Comparison of ENCODE assay signal across 1 cellular context in the genomic region with DNA sequence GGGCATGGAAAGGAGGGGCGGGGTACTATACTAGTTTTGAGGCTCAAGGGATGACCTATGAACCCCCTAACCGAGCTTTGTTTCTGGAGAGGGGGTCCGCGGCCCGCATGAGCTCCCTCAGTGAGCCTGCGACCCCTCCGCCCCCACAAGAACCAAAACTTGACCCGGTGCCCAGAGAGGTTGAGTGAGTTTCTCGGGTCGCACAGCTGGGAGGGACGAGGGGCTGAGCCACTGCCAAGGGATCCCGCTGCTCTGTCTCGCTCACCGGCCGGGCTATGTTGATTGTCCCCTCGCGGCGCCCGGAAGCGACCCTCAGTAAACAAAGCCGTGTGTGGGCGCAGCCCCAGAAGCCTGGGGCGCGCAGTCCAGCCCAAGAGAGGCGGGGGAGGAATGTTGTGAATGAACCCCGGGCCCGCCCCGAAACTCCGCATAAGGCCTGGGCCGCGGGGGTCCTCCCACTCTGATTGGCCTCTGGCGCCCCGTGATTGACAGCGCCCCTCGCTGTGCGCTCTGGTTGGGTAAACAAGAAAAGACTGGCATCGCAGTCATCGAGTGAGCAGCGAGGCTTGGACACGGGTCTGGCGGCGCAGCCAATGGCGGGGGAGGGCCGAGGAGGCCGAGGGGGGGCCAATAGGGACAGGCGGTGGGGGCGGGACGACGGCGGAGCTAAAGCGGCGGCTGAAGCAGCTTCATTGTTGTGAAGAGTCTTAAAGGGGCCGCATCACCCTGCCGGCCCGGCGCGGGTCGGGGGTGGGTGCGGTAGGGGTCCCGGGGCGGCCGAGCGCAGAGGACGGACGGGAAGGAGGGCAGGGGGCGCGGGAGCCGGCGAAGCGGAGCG.
A peak's percentile ranks its signal among the peaks of the same experiment; 100 is the strongest.
TF ChIP-seq lines count a peak whose summit lies in the region.

Gene ZSWIM4 (plus strand): TSS at position 692 of the 838 bp plus-strand sequence. CDS start 206 bp downstream, outside the sequence.

TF ChIP-seq in HEK293, 187 proteins besides CTCF, POLR2A, EP300 and RAD21 (continued from another document and continues in another):
- TF ChIP-seq, protein P1, sequence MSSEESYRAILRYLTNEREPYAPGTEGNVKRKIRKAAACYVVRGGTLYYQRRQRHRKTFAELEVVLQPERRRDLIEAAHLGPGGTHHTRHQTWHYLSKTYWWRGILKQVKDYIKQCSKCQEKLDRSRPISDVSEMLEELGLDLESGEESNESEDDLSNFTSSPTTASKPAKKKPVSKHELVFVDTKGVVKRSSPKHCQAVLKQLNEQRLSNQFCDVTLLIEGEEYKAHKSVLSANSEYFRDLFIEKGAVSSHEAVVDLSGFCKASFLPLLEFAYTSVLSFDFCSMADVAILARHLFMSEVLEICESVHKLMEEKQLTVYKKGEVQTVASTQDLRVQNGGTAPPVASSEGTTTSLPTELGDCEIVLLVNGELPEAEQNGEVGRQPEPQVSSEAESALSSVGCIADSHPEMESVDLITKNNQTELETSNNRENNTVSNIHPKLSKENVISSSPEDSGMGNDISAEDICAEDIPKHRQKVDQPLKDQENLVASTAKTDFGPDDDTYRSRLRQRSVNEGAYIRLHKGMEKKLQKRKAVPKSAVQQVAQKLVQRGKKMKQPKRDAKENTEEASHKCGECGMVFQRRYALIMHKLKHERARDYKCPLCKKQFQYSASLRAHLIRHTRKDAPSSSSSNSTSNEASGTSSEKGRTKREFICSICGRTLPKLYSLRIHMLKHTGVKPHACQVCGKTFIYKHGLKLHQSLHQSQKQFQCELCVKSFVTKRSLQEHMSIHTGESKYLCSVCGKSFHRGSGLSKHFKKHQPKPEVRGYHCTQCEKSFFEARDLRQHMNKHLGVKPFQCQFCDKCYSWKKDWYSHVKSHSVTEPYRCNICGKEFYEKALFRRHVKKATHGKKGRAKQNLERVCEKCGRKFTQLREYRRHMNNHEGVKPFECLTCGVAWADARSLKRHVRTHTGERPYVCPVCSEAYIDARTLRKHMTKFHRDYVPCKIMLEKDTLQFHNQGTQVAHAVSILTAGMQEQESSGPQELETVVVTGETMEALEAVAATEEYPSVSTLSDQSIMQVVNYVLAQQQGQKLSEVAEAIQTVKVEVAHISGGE (tag by site-specific recombination; conservative IDR thresholded peaks at IDR 0.05; ENCODE audit: low read depth): peak; percentile 60; the same call in 1 of the 2 replicates
- no peak for TF ChIP-seq ZNF211 (tag by site-specific recombination; IDR thresholded peaks at IDR 0.05; ENCODE audit: low read depth)
- peak; percentile 87 for TF ChIP-seq GLIS2 (tag by site-specific recombination; IDR thresholded peaks at IDR 0.05)
- no peak for TF ChIP-seq ZNF133 (tag by site-specific recombination; IDR thresholded peaks at IDR 0.05)
- TF ChIP-seq, protein P2, sequence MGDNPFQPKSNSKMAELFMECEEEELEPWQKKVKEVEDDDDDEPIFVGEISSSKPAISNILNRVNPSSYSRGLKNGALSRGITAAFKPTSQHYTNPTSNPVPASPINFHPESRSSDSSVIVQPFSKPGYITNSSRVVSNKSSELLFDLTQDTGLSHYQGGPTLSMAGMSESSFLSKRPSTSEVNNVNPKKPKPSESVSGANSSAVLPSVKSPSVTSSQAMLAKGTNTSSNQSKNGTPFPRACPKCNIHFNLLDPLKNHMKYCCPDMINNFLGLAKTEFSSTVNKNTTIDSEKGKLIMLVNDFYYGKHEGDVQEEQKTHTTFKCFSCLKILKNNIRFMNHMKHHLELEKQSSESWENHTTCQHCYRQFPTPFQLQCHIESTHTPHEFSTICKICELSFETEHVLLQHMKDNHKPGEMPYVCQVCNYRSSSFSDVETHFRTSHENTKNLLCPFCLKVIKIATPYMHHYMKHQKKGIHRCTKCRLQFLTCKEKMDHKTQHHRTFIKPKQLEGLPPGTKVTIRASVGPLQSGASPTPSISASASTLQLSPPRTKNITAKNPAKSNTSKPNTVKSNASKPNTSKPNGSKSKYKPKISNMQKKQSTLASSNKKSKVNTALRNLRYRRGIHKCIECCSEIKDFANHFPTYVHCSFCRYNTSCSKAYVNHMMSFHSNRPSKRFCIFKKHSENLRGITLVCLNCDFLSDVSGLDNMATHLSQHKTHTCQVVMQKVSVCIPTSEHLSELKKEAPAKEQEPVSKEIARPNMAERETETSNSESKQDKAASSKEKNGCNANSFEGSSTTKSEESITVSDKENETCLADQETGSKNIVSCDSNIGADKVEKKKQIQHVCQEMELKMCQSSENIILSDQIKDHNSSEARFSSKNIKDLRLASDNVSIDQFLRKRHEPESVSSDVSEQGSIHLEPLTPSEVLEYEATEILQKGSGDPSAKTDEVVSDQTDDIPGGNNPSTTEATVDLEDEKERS (tag by site-specific recombination; IDR thresholded peaks at IDR 0.05): 0 out of 2 replicates have a peak, but pooled peaks have one; percentile 28
- TF ChIP-seq ZNF169 (tag by site-specific recombination; IDR thresholded peaks at IDR 0.05): no peak
- TF ChIP-seq, protein P3, sequence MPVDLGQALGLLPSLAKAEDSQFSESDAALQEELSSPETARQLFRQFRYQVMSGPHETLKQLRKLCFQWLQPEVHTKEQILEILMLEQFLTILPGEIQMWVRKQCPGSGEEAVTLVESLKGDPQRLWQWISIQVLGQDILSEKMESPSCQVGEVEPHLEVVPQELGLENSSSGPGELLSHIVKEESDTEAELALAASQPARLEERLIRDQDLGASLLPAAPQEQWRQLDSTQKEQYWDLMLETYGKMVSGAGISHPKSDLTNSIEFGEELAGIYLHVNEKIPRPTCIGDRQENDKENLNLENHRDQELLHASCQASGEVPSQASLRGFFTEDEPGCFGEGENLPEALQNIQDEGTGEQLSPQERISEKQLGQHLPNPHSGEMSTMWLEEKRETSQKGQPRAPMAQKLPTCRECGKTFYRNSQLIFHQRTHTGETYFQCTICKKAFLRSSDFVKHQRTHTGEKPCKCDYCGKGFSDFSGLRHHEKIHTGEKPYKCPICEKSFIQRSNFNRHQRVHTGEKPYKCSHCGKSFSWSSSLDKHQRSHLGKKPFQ (tag by site-specific recombination; IDR thresholded peaks at IDR 0.05): no peak
- TF ChIP-seq ZNF600 (tag by site-specific recombination; IDR thresholded peaks at IDR 0.05): peak; percentile 23; the same call in 1 of the 2 replicates
- TF ChIP-seq, protein P4, sequence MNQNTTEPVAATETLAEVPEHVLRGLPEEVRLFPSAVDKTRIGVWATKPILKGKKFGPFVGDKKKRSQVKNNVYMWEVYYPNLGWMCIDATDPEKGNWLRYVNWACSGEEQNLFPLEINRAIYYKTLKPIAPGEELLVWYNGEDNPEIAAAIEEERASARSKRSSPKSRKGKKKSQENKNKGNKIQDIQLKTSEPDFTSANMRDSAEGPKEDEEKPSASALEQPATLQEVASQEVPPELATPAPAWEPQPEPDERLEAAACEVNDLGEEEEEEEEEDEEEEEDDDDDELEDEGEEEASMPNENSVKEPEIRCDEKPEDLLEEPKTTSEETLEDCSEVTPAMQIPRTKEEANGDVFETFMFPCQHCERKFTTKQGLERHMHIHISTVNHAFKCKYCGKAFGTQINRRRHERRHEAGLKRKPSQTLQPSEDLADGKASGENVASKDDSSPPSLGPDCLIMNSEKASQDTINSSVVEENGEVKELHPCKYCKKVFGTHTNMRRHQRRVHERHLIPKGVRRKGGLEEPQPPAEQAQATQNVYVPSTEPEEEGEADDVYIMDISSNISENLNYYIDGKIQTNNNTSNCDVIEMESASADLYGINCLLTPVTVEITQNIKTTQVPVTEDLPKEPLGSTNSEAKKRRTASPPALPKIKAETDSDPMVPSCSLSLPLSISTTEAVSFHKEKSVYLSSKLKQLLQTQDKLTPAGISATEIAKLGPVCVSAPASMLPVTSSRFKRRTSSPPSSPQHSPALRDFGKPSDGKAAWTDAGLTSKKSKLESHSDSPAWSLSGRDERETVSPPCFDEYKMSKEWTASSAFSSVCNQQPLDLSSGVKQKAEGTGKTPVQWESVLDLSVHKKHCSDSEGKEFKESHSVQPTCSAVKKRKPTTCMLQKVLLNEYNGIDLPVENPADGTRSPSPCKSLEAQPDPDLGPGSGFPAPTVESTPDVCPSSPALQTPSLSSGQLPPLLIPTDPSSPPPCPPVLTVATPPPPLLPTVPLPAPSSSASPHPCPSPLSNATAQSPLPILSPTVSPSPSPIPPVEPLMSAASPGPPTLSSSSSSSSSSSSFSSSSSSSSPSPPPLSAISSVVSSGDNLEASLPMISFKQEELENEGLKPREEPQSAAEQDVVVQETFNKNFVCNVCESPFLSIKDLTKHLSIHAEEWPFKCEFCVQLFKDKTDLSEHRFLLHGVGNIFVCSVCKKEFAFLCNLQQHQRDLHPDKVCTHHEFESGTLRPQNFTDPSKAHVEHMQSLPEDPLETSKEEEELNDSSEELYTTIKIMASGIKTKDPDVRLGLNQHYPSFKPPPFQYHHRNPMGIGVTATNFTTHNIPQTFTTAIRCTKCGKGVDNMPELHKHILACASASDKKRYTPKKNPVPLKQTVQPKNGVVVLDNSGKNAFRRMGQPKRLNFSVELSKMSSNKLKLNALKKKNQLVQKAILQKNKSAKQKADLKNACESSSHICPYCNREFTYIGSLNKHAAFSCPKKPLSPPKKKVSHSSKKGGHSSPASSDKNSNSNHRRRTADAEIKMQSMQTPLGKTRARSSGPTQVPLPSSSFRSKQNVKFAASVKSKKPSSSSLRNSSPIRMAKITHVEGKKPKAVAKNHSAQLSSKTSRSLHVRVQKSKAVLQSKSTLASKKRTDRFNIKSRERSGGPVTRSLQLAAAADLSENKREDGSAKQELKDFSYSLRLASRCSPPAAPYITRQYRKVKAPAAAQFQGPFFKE (tag by site-specific recombination; IDR thresholded peaks at IDR 0.05; ENCODE audit: borderline replicate concordance): no peak
- TF ChIP-seq ZNF221 (tag by site-specific recombination; IDR thresholded peaks at IDR 0.05; ENCODE audit: borderline replicate concordance): no peak
- TF ChIP-seq AEBP2 (tag by site-specific recombination; IDR thresholded peaks at IDR 0.05; ENCODE audit: borderline replicate concordance): no peak
- peak; percentile 24; the same call in 1 of the 2 replicates for TF ChIP-seq KLF10 (tag by site-specific recombination; IDR thresholded peaks at IDR 0.05)
- TF ChIP-seq ZNF155 (tag by site-specific recombination; IDR thresholded peaks at IDR 0.05): no peak
- no peak for TF ChIP-seq ZNF37A (tag by site-specific recombination; IDR thresholded peaks at IDR 0.05)
- TF ChIP-seq ZNF449 (tag by site-specific recombination; IDR thresholded peaks at IDR 0.05): peak; percentile 72; the same call in 1 of the 2 replicates
- no peak for TF ChIP-seq ZNF138 (tag by site-specific recombination; IDR thresholded peaks at IDR 0.05; ENCODE audit: borderline replicate concordance)
- TF ChIP-seq ZNF501 (tag by site-specific recombination; IDR thresholded peaks at IDR 0.05): no peak
- TF ChIP-seq PRDM10 (tag by site-specific recombination; IDR thresholded peaks at IDR 0.05): peak; percentile 71
- TF ChIP-seq, protein P5, sequence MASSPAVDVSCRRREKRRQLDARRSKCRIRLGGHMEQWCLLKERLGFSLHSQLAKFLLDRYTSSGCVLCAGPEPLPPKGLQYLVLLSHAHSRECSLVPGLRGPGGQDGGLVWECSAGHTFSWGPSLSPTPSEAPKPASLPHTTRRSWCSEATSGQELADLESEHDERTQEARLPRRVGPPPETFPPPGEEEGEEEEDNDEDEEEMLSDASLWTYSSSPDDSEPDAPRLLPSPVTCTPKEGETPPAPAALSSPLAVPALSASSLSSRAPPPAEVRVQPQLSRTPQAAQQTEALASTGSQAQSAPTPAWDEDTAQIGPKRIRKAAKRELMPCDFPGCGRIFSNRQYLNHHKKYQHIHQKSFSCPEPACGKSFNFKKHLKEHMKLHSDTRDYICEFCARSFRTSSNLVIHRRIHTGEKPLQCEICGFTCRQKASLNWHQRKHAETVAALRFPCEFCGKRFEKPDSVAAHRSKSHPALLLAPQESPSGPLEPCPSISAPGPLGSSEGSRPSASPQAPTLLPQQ (tag by site-specific recombination; IDR thresholded peaks at IDR 0.05): no peak; the same call in 1 of the 2 replicates
